ENCODE assay signal across 15 cellular contexts in the genomic region with DNA sequence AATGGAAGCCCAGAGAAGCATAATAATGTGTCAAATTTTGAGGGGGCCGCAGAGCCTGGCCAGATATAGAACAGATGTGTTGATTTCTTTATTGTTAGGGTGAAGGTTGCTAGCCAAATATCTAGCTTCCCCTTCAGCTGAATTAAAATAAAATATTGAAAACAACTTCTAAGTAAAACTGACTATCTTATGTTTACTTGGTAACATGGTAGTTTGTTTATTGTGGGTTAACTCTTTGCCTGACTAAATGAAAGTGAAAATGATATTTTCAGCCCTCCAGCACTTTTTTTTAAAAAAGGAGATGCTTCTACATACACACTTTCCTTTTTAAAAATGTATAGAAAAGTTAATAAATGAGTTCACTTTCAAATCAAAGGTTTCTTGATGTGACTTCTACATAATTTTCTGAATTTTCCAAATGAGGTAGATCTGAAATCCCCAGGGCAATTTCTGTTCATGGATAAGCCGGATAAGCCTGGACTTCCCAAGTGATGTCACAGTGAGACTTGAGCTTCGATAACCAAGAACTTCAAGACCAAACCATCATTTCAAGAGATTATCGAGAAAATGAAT.
DNase-seq lines count a peak whose midpoint lies in the region; ATAC-seq lines count a peak whose summit lies in the region.
"Had no signal": no experiment of that assay in that cellular context is flagged by ENCODE, and none has a peak within 500 bp of the region (broad histone marks: within the 10 kb centered on the region; RNA-seq: fewer than 3 reads in every experiment).

No MANE protein-coding gene starts in this region.

- no peaks in the 10 kb centered on the region for H3K36me3 Mint-ChIP-seq in activated naive CD4-positive, alpha-beta T cell treated with anti-CD3 and anti-CD28 coated beads, Interleukin-2, amount 10 ng/mL, durations not matched to agents 7 days and 5 days
- no peaks in the 10 kb centered on the region for H3K36me3 Mint-ChIP-seq in activated naive CD4-positive, alpha-beta T cell treated with anti-CD3 and anti-CD28 coated beads for 36 hours (ENCODE audit: low read depth)
- H3K36me3 Mint-ChIP-seq in T-helper 2 cell treated with Interferon-gamma antibody and Interleukin-4, amounts not matched to agents 5 μg/mL and 100 μg/mL, for 36 hours (ENCODE audit: low read depth) = peaks cover 9% of the 10 kb centered on the region
- H3K36me3 Mint-ChIP-seq in stimulated activated effector memory CD8-positive, alpha-beta T cell treated with anti-CD3 and anti-CD28 coated beads, Interleukin-12 subunit alpha, Interleukin-12 subunit beta, amount 100 ng/mL, for 72 hours = no peaks in the 10 kb centered on the region

- no peak for DNase-seq in activated naive CD4-positive, alpha-beta T cell treated with anti-CD3 and anti-CD28 coated beads, Interleukin-2, amount 10 ng/mL, durations not matched to agents 7 days and 5 days
- no peak for DNase-seq in activated naive CD4-positive, alpha-beta T cell treated with anti-CD3 and anti-CD28 coated beads for 36 hours
- no peak for DNase-seq in T-helper 2 cell treated with Interferon-gamma antibody and Interleukin-4, amounts not matched to agents 5 μg/mL and 100 μg/mL, for 36 hours (ENCODE audit: low spot score)
- DNase-seq in stimulated activated effector memory CD8-positive, alpha-beta T cell treated with anti-CD3 and anti-CD28 coated beads, Interleukin-12 subunit alpha, Interleukin-12 subunit beta, amount 100 ng/mL, for 72 hours (ENCODE audit: low spot score in 2 of 2) = no peak
- DNase-seq in posterior cingulate gyrus = no peak
- DNase-seq: amygdala; COR-L47; left ventricle myocardium superior; NCI-H2081; NCI-H774; psoas muscle; stimulated activated naive CD8-positive, alpha-beta T cell treated with anti-CD3 and anti-CD28 coated beads, Interleukin-15, Interleukin-2, amounts not matched to agents 100 U/mL and 50 U/mL, for 24 hours had no signal

- CTCF ChIA-PET in activated naive CD4-positive, alpha-beta T cell treated with anti-CD3 and anti-CD28 coated beads, Interleukin-2, amount 10 ng/mL, durations not matched to agents 7 days and 5 days (lab: Charles Lee) = interaction anchor here (1.4 kb wide), 1 partner anchor 9 kb away, joined by 5 read pairs; no protein-coding TSS in a partner anchor
- CTCF ChIA-PET in activated naive CD4-positive, alpha-beta T cell treated with anti-CD3 and anti-CD28 coated beads for 36 hours (lab: Charles Lee) = interaction anchor here (1.2 kb wide), 1 partner anchor 33 kb away, joined by 3 read pairs; no protein-coding TSS in a partner anchor

- peaks cover 4% of the 10 kb centered on the region for H3K9me3 Mint-ChIP-seq in activated naive CD4-positive, alpha-beta T cell treated with anti-CD3 and anti-CD28 coated beads, Interleukin-2, amount 10 ng/mL, durations not matched to agents 7 days and 5 days
- H3K9me3 Mint-ChIP-seq in activated naive CD4-positive, alpha-beta T cell treated with anti-CD3 and anti-CD28 coated beads for 36 hours = no peaks in the 10 kb centered on the region
- H3K9me3 Mint-ChIP-seq in T-helper 2 cell treated with Interferon-gamma antibody and Interleukin-4, amounts not matched to agents 5 μg/mL and 100 μg/mL, for 36 hours = peaks cover 14% of the 10 kb centered on the region
- no peaks in the 10 kb centered on the region for H3K9me3 Mint-ChIP-seq in stimulated activated effector memory CD8-positive, alpha-beta T cell treated with anti-CD3 and anti-CD28 coated beads, Interleukin-12 subunit alpha, Interleukin-12 subunit beta, amount 100 ng/mL, for 72 hours

- ATAC-seq in GM21723 (IDR thresholded peaks at IDR 0.05; ENCODE audit: unreplicated experiment) (peak; percentile 81), HG03159 (IDR thresholded peaks at IDR 0.05; ENCODE audit: unreplicated experiment) (no peak), GM21825 (IDR thresholded peaks at IDR 0.05; ENCODE audit: unreplicated experiment) (no peak)
- peak; percentile 48 for ATAC-seq in stimulated activated effector memory CD8-positive, alpha-beta T cell treated with anti-CD3 and anti-CD28 coated beads, Interleukin-12 subunit alpha, Interleukin-12 subunit beta, amount 100 ng/mL, for 72 hours
- ATAC-seq: left ventricle myocardium superior; psoas muscle; stimulated activated naive CD8-positive, alpha-beta T cell treated with anti-CD3 and anti-CD28 coated beads, Interleukin-15, Interleukin-2, amounts not matched to agents 100 U/mL and 50 U/mL, for 24 hours had no signal

- H3K27ac Mint-ChIP-seq in activated naive CD4-positive, alpha-beta T cell treated with anti-CD3 and anti-CD28 coated beads, Interleukin-2, amount 10 ng/mL, durations not matched to agents 7 days and 5 days = peak overlapping the region; percentile 14
- H3K27ac Mint-ChIP-seq in activated naive CD4-positive, alpha-beta T cell treated with anti-CD3 and anti-CD28 coated beads for 36 hours = no peak overlapping the region
- H3K27ac Mint-ChIP-seq in T-helper 2 cell treated with Interferon-gamma antibody and Interleukin-4, amounts not matched to agents 5 μg/mL and 100 μg/mL, for 36 hours = peak overlapping the region; percentile 46
- peak overlapping the region; percentile 58 for H3K27ac Mint-ChIP-seq in stimulated activated effector memory CD8-positive, alpha-beta T cell treated with anti-CD3 and anti-CD28 coated beads, Interleukin-12 subunit alpha, Interleukin-12 subunit beta, amount 100 ng/mL, for 72 hours

- intact Hi-C loops in activated naive CD4-positive, alpha-beta T cell treated with anti-CD3 and anti-CD28 coated beads for 36 hours (cut with micrococcal nuclease) = no loop called here
- intact Hi-C loops in posterior cingulate gyrus (cut with DNase I) = no loop called here

- peaks cover 12% of the 10 kb centered on the region for H3K4me1 Mint-ChIP-seq in activated naive CD4-positive, alpha-beta T cell treated with anti-CD3 and anti-CD28 coated beads, Interleukin-2, amount 10 ng/mL, durations not matched to agents 7 days and 5 days
- peaks cover 7% of the 10 kb centered on the region for H3K4me1 Mint-ChIP-seq in activated naive CD4-positive, alpha-beta T cell treated with anti-CD3 and anti-CD28 coated beads for 36 hours (ENCODE audit: low read depth)
- H3K4me1 Mint-ChIP-seq in T-helper 2 cell treated with Interferon-gamma antibody and Interleukin-4, amounts not matched to agents 5 μg/mL and 100 μg/mL, for 36 hours (ENCODE audit: low read depth) = peaks cover 25% of the 10 kb centered on the region
- peaks cover 20% of the 10 kb centered on the region for H3K4me1 Mint-ChIP-seq in stimulated activated effector memory CD8-positive, alpha-beta T cell treated with anti-CD3 and anti-CD28 coated beads, Interleukin-12 subunit alpha, Interleukin-12 subunit beta, amount 100 ng/mL, for 72 hours

- no peak overlapping the region for H3K4me3 Mint-ChIP-seq in activated naive CD4-positive, alpha-beta T cell treated with anti-CD3 and anti-CD28 coated beads, Interleukin-2, amount 10 ng/mL, durations not matched to agents 7 days and 5 days
- H3K4me3 Mint-ChIP-seq in activated naive CD4-positive, alpha-beta T cell treated with anti-CD3 and anti-CD28 coated beads for 36 hours = no peak overlapping the region
- peak overlapping the region; percentile 25 for H3K4me3 Mint-ChIP-seq in T-helper 2 cell treated with Interferon-gamma antibody and Interleukin-4, amounts not matched to agents 5 μg/mL and 100 μg/mL, for 36 hours
- peak overlapping the region; percentile 57 for H3K4me3 Mint-ChIP-seq in stimulated activated effector memory CD8-positive, alpha-beta T cell treated with anti-CD3 and anti-CD28 coated beads, Interleukin-12 subunit alpha, Interleukin-12 subunit beta, amount 100 ng/mL, for 72 hours

- peaks cover 14% of the 10 kb centered on the region for H3K27me3 Mint-ChIP-seq in activated naive CD4-positive, alpha-beta T cell treated with anti-CD3 and anti-CD28 coated beads, Interleukin-2, amount 10 ng/mL, durations not matched to agents 7 days and 5 days
- H3K27me3 Mint-ChIP-seq in activated naive CD4-positive, alpha-beta T cell treated with anti-CD3 and anti-CD28 coated beads for 36 hours (ENCODE audit: low read depth) = peaks cover 11% of the 10 kb centered on the region
- peaks cover 18% of the 10 kb centered on the region for H3K27me3 Mint-ChIP-seq in T-helper 2 cell treated with Interferon-gamma antibody and Interleukin-4, amounts not matched to agents 5 μg/mL and 100 μg/mL, for 36 hours (ENCODE audit: low read depth)

Comparison
In these comparisons a context has a peak if more than half of its experiments do, and no peak if none do; other contexts are left out.
1. H3K4me3 Mint-ChIP-seq: peak in T-helper 2 cell treated with Interferon-gamma antibody and Interleukin-4, amounts not matched to agents 5 μg/mL and 100 μg/mL, for 36 hours (single experiment) and stimulated activated effector memory CD8-positive, alpha-beta T cell treated with anti-CD3 and anti-CD28 coated beads, Interleukin-12 subunit alpha, Interleukin-12 subunit beta, amount 100 ng/mL, for 72 hours (single experiment); none in activated naive CD4-positive, alpha-beta T cell treated with anti-CD3 and anti-CD28 coated beads, Interleukin-2, amount 10 ng/mL, durations not matched to agents 7 days and 5 days (single experiment) and activated naive CD4-positive, alpha-beta T cell treated with anti-CD3 and anti-CD28 coated beads for 36 hours (single experiment).
2. ATAC-seq: peak in GM21723 (single experiment) and stimulated activated effector memory CD8-positive, alpha-beta T cell treated with anti-CD3 and anti-CD28 coated beads, Interleukin-12 subunit alpha, Interleukin-12 subunit beta, amount 100 ng/mL, for 72 hours (single experiment); none in HG03159 (single experiment) and GM21825 (single experiment).